Comparison of ENCODE assay signal across 8 cellular contexts in the genomic region with DNA sequence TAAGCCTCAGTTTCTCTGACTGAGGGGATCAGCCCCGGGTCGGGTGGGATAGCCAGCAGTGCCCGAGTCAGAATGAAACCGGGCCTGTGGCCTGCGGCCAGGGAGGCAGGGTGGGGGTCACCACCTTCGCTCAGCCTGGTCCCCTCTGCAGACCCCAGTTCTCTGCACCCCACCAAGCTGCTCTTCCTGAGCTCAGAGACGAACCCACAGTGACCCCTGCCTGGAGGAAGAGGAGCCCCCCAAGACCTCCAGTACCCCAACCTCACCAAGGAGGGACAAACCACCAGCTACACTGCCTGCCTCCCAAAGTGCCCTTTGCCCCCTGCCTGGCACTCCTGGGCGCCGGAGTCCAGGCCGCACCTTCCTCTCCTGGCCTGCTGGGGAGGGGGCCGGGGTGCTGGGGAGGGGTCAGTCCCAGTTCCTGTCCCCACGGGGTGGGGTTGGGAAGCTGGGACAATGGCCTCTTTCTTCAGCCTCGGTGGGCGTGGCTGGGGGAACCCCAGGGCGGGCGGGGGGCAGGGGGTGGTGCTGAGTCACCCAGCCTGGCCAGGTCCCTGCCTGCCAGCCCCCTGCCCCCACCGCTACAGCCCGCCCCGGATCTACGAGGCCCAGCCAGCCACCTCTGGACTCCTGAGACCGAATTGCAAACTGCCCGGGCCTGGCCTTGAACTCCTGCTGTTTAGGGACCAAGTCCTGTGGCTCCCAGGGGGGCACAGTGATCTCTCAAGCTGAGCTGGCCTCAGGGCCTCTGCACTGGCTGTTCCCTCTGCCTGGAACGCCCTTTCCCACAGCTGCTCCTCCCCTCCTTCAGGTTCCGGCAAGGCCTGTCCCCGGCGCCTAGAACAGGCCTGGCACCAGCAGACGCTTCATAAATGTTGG. TPM values are rescaled to one million over a fixed set of nuclear protein-coding genes. Genes with fewer than 3 reads are reported as not detected.
A peak's percentile ranks its signal among the peaks of the same experiment; 100 is the strongest.
DNase-seq lines count a peak whose midpoint lies in the region; ATAC-seq and TF ChIP-seq lines count a peak whose summit lies in the region.

No MANE protein-coding gene starts in this region.

- peaks cover 56 to 77% of the 10 kb centered on the region in 2 experiments for H3K36me3 ChIP-seq in mesenchymal stem cell (ENCODE audit: control insufficient read depth in 1 of 2, insufficient read depth in 2 of 2, low read depth in 1 of 2, low read length in 2 of 2)
- H3K36me3 ChIP-seq in upper lobe of right lung: peaks cover 60% of the 10 kb centered on the region

- no peaks in the 10 kb centered on the region for H3K9me3 ChIP-seq in mesenchymal stem cell (ENCODE audit: control insufficient read depth, low read length)
- no peaks in the 10 kb centered on the region for H3K9me3 ChIP-seq in upper lobe of right lung

- H3K79me1 ChIP-seq in mesenchymal stem cell (replicated peaks; ENCODE audit: low read length, poor library complexity, severe bottlenecking): no peaks in the 10 kb centered on the region

- H3K27me3 ChIP-seq in mesenchymal stem cell (ENCODE audit: control insufficient read depth in 1 of 2, insufficient read depth in 1 of 2, low read length in 2 of 2): no peaks in the 10 kb centered on the region
- H3K27me3 ChIP-seq in upper lobe of right lung: no peaks in the 10 kb centered on the region

- H2AFZ ChIP-seq in mesenchymal stem cell (ENCODE audit: low read depth, low read length): no peak overlapping the region

- peak overlapping the region; percentile 66 for H3K9ac ChIP-seq in mesenchymal stem cell (ENCODE audit: low read length)

- H3K14ac ChIP-seq in mesenchymal stem cell (ENCODE audit: low read length in 2 of 2): peak overlapping the region in 1 of 2 experiments; percentile 61

- no peak overlapping the region for H3K4ac ChIP-seq in mesenchymal stem cell (ENCODE audit: low read depth in 1 of 2, low read length in 2 of 2)

- WGBS in mesenchymal stem cell: 83% methylated on average over 27 of the region's 27 CpGs

- peaks cover 34% of the 10 kb centered on the region for H3K4me1 ChIP-seq in mesenchymal stem cell (ENCODE audit: control insufficient read depth, insufficient read depth, low read depth, low read length)
- H3K4me1 ChIP-seq in upper lobe of right lung: peaks cover 25% of the 10 kb centered on the region

- DNase-seq in SKM-1 treated with dmso at 0.1 percent for 144 hours (lab: John Stamatoyannopoulos, UW; ENCODE audit: unreplicated experiment) (peak; percentile 63), SKM-1 (lab: John Stamatoyannopoulos, UW; ENCODE audit: unreplicated experiment) (no peak), caudate nucleus (lab: John Stamatoyannopoulos, UW) (peak in 25 of 61 donors; percentile 14 to 80 (median 36)), mesenchymal stem cell (no peak), upper lobe of right lung (peak; percentile 78), NCI-H524 (lab: John Stamatoyannopoulos, UW) (no peak), SK-N-DZ (ENCODE audit: low spot score) (no peak)

- peak overlapping the region; percentile 4 for H3K4me2 ChIP-seq in mesenchymal stem cell (ENCODE audit: low read length, poor library complexity, severe bottlenecking)

- H4K8ac ChIP-seq in mesenchymal stem cell (ENCODE audit: low read length): no peak overlapping the region

- no peak overlapping the region for H2BK15ac ChIP-seq in mesenchymal stem cell (ENCODE audit: low read depth, poor library complexity, severe bottlenecking)

- TF ChIP-seq CTCF in upper lobe of right lung (IDR thresholded peaks at IDR 0.05): no peak

- H3K23ac ChIP-seq in mesenchymal stem cell (ENCODE audit: low read length in 2 of 2): no peak overlapping the region

- no peak overlapping the region for H2BK5ac ChIP-seq in mesenchymal stem cell (ENCODE audit: low read depth, low read length, poor library complexity, severe bottlenecking)

- ATAC-seq in upper lobe of right lung: peak; percentile 49
- no peak for ATAC-seq in HG03135 (IDR thresholded peaks at IDR 0.05; ENCODE audit: unreplicated experiment)

- H4K91ac ChIP-seq in mesenchymal stem cell (ENCODE audit: low read length): no peak overlapping the region

- no peak overlapping the region for H2BK12ac ChIP-seq in mesenchymal stem cell (ENCODE audit: low read length in 2 of 2)

- H2AK5ac ChIP-seq in mesenchymal stem cell (ENCODE audit: low read length, severe bottlenecking): no peak overlapping the region

- H3K4me3 ChIP-seq in mesenchymal stem cell (ENCODE audit: insufficient read depth in 1 of 2, low read depth in 1 of 2, low read length in 2 of 2): peak overlapping the region in 1 of 2 experiments; percentile 59
- H3K4me3 ChIP-seq in upper lobe of right lung: peak overlapping the region; percentile 21

- H3K18ac ChIP-seq in mesenchymal stem cell (ENCODE audit: low read depth in 1 of 2, low read length in 2 of 2): no peak overlapping the region

- peak overlapping the region; percentile 83 for H3K27ac ChIP-seq in caudate nucleus (ENCODE audit: low read depth, low read length)
- H3K27ac ChIP-seq in mesenchymal stem cell (ENCODE audit: low read length, poor library complexity, severe bottlenecking): peak overlapping the region; percentile 66
- H3K27ac ChIP-seq in upper lobe of right lung: peak overlapping the region; percentile 60

- no peak overlapping the region for H2BK120ac ChIP-seq in mesenchymal stem cell (ENCODE audit: low read depth, low read length)

- intact Hi-C loops in upper lobe of right lung (cut with DNase I): no loop called here

RNA-seq across cellular contexts. Expression of gene ZBTB7A, which starts 14.3 kb away (rescaled TPM):
- 27.7 TPM for polyA plus RNA-seq in mesenchymal stem cell (2013, experiment 1 of 2)
- polyA plus RNA-seq in mesenchymal stem cell (2013, experiment 2 of 2): 26.9 TPM
- 54.3 TPM for total RNA-seq in upper lobe of right lung
- 4.6 and 5.5 TPM in 2 replicates for polyA plus RNA-seq in SK-N-DZ (2014; cell fraction: cytosol; rRNA removed)
- polyA plus RNA-seq in SK-N-DZ (2014; cell fraction: nucleus; rRNA removed): 9.8 and 15.6 TPM in 2 replicates

RNA-seq across cellular contexts. Expression of gene PIAS4, which starts 44.8 kb away (rescaled TPM):
- polyA plus RNA-seq in mesenchymal stem cell (2013, experiment 1 of 2): 49.3 TPM
- polyA plus RNA-seq in mesenchymal stem cell (2013, experiment 2 of 2): 49.4 TPM
- 25.4 TPM for total RNA-seq in upper lobe of right lung
- polyA plus RNA-seq in SK-N-DZ (2014; cell fraction: cytosol; rRNA removed): 30.3 and 40.6 TPM in 2 replicates
- polyA plus RNA-seq in SK-N-DZ (2014; cell fraction: nucleus; rRNA removed): 24.5 and 26.1 TPM in 2 replicates

Comparison
In these comparisons a context has a peak if more than half of its experiments do, and no peak if none do; other contexts are left out.
1. DNase-seq: peak in SKM-1 treated with dmso at 0.1 percent for 144 hours (single experiment) and upper lobe of right lung (single experiment); none in SKM-1 (single experiment), mesenchymal stem cell (single experiment), NCI-H524 (0 of 2) and SK-N-DZ (single experiment).
2. Peak in every context shown above with its lines, with median percentiles within 50 percentile points of each other: H3K27ac ChIP-seq.